ENCODE assay signal across 26 cellular contexts in the genomic region with DNA sequence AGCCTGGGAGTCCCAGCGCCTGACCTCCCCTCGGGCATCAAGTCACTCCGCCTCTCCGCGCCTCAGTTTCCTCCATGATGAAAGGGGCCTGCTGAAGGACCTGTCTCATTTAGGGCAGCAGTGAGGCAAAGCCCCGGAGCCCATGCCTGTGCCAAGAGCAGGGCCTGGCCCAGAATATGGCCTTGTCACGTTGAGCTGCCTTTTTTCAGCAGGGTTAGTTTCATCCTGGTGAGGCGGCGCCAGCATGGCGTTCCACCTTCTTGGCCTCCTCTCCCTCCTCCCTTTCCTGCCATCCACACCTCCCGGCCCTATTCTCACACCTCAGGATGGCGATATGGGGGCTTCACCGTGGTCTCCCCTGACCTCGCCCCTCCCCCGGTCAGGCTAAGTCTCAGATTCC. TPM values are rescaled to one million over a fixed set of nuclear protein-coding genes. Genes with fewer than 3 reads are reported as not detected.
A peak's percentile ranks its signal among the peaks of the same experiment; 100 is the strongest.
DNase-seq lines count a peak whose midpoint lies in the region; ATAC-seq, FAIRE-seq and TF ChIP-seq lines count a peak whose summit lies in the region.
"Had no signal": no experiment of that assay in that cellular context is flagged by ENCODE, and none has a peak within 500 bp of the region (broad histone marks: within the 10 kb centered on the region; RNA-seq: fewer than 3 reads in every experiment).

No MANE protein-coding gene starts in this region.

- POLR2A ChIA-PET in PC-9 (lab: Charles Lee; ENCODE audit: unreplicated experiment): no interaction called here

- H3K9me3 ChIP-seq in BE2C (no peaks in the 10 kb centered on the region), PC-9 (ENCODE audit: insufficient read depth, low read depth) (no peaks in the 10 kb centered on the region), keratinocyte (ENCODE audit: control insufficient read depth, low read depth, low read length) (no peaks in the 10 kb centered on the region), prostate gland (no peaks in the 10 kb centered on the region)
- H3K9me3 ChIP-seq: ascending aorta, mucosa of descending colon, tibial artery had no signal

- H3K4me1 ChIP-seq in BE2C: peaks cover 14% of the 10 kb centered on the region
- peaks cover 43% of the 10 kb centered on the region for H3K4me1 ChIP-seq in PC-9 (replicated peaks; ENCODE audit: insufficient read depth)
- peaks cover 43% of the 10 kb centered on the region for H3K4me1 ChIP-seq in keratinocyte (ENCODE audit: control insufficient read depth, extremely low read depth, insufficient read depth, low read length)
- peaks cover 49% of the 10 kb centered on the region for H3K4me1 ChIP-seq in prostate gland (replicated peaks)

- H2AFZ ChIP-seq in PC-9 (no peak overlapping the region), keratinocyte (ENCODE audit: control insufficient read depth, low read length) (no peak overlapping the region)
- H2AFZ ChIP-seq: hepatocyte had no signal

- H3K36me3 ChIP-seq in BE2C (no peaks in the 10 kb centered on the region; the same call in 1 of the 2 replicates), PC-9 (ENCODE audit: low read depth) (no peaks in the 10 kb centered on the region), keratinocyte (ENCODE audit: control insufficient read depth in 2 of 2, extremely low read depth in 1 of 2, insufficient read depth in 2 of 2, low read length in 2 of 2) (no peaks in the 10 kb centered on the region), prostate gland (no peaks in the 10 kb centered on the region)
- H3K36me3 ChIP-seq: ascending aorta had no signal

- CTCF ChIA-PET in PC-9 (lab: Charles Lee): no interaction called here

- DNase-seq in BE2C (peak; percentile 7), PC-9 (no peak), keratinocyte (ENCODE audit: low read depth, low spot score) (no peak), prostate gland (ENCODE audit: low spot score) (no peak), HuH-7.5 (ENCODE audit: low spot score) (no peak), Kasumi-1 (lab: John Stamatoyannopoulos, UW) (no peak), NCI-H1105 treated with DMSO at 0.1 percent for 48 hours (lab: John Stamatoyannopoulos, UW) (no peak)
- DNase-seq: cerebellar nuclear complex; foreskin melanocyte; immature natural killer cell; left ventricle myocardium superior; mucosa of descending colon; NCI-H1930; NCI-H2227 treated with DMSO at 0.1 percent for 48 hours; small intestine; stimulated activated naive CD4-positive, alpha-beta T cell; T-cell; tibial artery had no signal

- no peak overlapping the region for H3K9ac ChIP-seq in keratinocyte (ENCODE audit: control insufficient read depth, extremely low read depth, insufficient read depth, low read length)
- H3K9ac ChIP-seq: KMS-11 had no signal

- 71% methylated on average over 14 of the region's 15 CpGs for WGBS in prostate gland

- dilution Hi-C loops in keratinocyte (cut with MboI; ENCODE audit: extremely low pct_ligation_motif_present, low sequenced_read_pairs): no loop called here

- ATAC-seq in GM21423 (IDR thresholded peaks at IDR 0.05; ENCODE audit: unreplicated experiment): no peak
- ATAC-seq: T-cell had no signal

- peaks cover 4% of the 10 kb centered on the region for H3K9me1 ChIP-seq in keratinocyte (ENCODE audit: control insufficient read depth, extremely low read depth, insufficient read depth, low read length)

- BruUV-seq in PC-9 (replicated peaks; lab: Mats Ljungman, UMichigan): no TSS peak

- no peak for FAIRE-seq in keratinocyte (lab: Jason Lieb, UNC)
- FAIRE-seq: small intestine had no signal

- H3K4me3 ChIP-seq in BE2C (ENCODE audit: low read depth, low read length) (no peak overlapping the region), PC-9 (no peak overlapping the region), keratinocyte (ENCODE audit: control insufficient read depth in 2 of 3, extremely low read depth in 1 of 3, insufficient read depth in 2 of 3, low read depth in 1 of 3, low read length in 3 of 3) (no peak overlapping the region), prostate gland (peak overlapping the region in 1 of 2 donors; percentile 40)
- H3K4me3 ChIP-seq: ascending aorta, hepatocyte, mucosa of descending colon, tibial artery had no signal

- H3K27ac ChIP-seq in PC-9: no peak overlapping the region
- no peak overlapping the region for H3K27ac ChIP-seq in keratinocyte (ENCODE audit: control insufficient read depth, insufficient read depth, low read length)
- H3K27ac ChIP-seq in prostate gland: peak overlapping the region; percentile 66 to 74
- H3K27ac ChIP-seq: ascending aorta, hepatocyte, KMS-11, tibial artery had no signal

- H3F3A ChIP-seq in PC-9 (ENCODE audit: insufficient read depth, low read depth): peaks cover 35% of the 10 kb centered on the region; the same call in 1 of the 2 replicates

- intact Hi-C loops in PC-9 (cut with micrococcal nuclease; ENCODE audit: unreplicated experiment): no loop called here
- intact Hi-C loops in prostate gland (cut with DNase I): no loop called here

- no peaks in the 10 kb centered on the region for H3K9me2 ChIP-seq in PC-9 (ENCODE audit: insufficient read depth)

- TF ChIP-seq POLR2A in prostate gland (IDR thresholded peaks at IDR 0.05): no peak

- H4K20me1 ChIP-seq in PC-9 (ENCODE audit: insufficient read depth) (peaks cover 57% of the 10 kb centered on the region), keratinocyte (ENCODE audit: control insufficient read depth, extremely low read depth, insufficient read depth, low read length) (peaks cover 2% of the 10 kb centered on the region)

- H3K79me2 ChIP-seq in PC-9 (ENCODE audit: low read depth) (peaks cover 86% of the 10 kb centered on the region), keratinocyte (ENCODE audit: control insufficient read depth, insufficient read depth, low read length) (peaks cover 60% of the 10 kb centered on the region)

- H3K4me2 ChIP-seq in PC-9 (peak overlapping the region; percentile 74), keratinocyte (ENCODE audit: control insufficient read depth, extremely low read depth, insufficient read depth, low read depth, low read length) (peak overlapping the region; percentile 37)
- H3K4me2 ChIP-seq: KMS-11 had no signal

- no peaks in the 10 kb centered on the region for H3K27me3 ChIP-seq in BE2C
- H3K27me3 ChIP-seq in PC-9 (ENCODE audit: insufficient read depth, low read depth): no peaks in the 10 kb centered on the region
- no peaks in the 10 kb centered on the region for H3K27me3 ChIP-seq in keratinocyte (ENCODE audit: control insufficient read depth, extremely low read depth, insufficient read depth, low read length)
- H3K27me3 ChIP-seq in prostate gland (replicated peaks; ENCODE audit: insufficient read depth): no peaks in the 10 kb centered on the region
- H3K27me3 ChIP-seq: ascending aorta, hepatocyte, tibial artery had no signal

- no peak for TF ChIP-seq CTCF in BE2C (IDR thresholded peaks at IDR 0.05; ENCODE audit: low read depth, low read length)
- TF ChIP-seq CTCF in PC-9 (conservative IDR thresholded peaks at IDR 0.05): no peak
- TF ChIP-seq CTCF in keratinocyte (optimal IDR thresholded peaks at IDR 0.05 in 1 of 3, IDR thresholded peaks at IDR 0.05 in 1 of 3, conservative IDR thresholded peaks at IDR 0.05 in 1 of 3; ENCODE audit: extremely low read depth in 1 of 3, insufficient read depth in 2 of 3, low read length in 3 of 3): no peak
- no peak for TF ChIP-seq CTCF in prostate gland (IDR thresholded peaks at IDR 0.05)

RNA-seq across cellular contexts. Expression of a gene that starts 30.2 kb away (rescaled TPM):
- 113 TPM for polyA plus RNA-seq in BE2C (2012; ENCODE audit: insufficient read depth, insufficient read length, low read depth)
- 77.8 and 90.2 TPM in 2 replicates for total RNA-seq in PC-9 (2021)
- polyA plus RNA-seq in keratinocyte: 9.8 to 17.4 TPM (median 11.2 TPM) in 3 replicates
- polyA plus RNA-seq in keratinocyte (2011; ENCODE audit: low read depth): 6.2 TPM
- 11.7 and 28.7 TPM in 2 replicates for polyA plus RNA-seq in keratinocyte (2011; cell fraction: cytosol; rRNA removed)
- 13.9 and 23.4 TPM in 2 replicates for polyA plus RNA-seq in keratinocyte (2011; cell fraction: nucleus; rRNA removed)
- 16.8 and 24.1 TPM in 2 replicates for polyA plus RNA-seq in keratinocyte (2012; ENCODE audit: low replicate concordance)
- 14.1 to 49.3 TPM (median 15.5 TPM) in 3 replicates for polyA minus RNA-seq in keratinocyte
- 48.3 TPM for polyA minus RNA-seq in keratinocyte (2011; cell fraction: cytosol; rRNA and poly(A)+ RNA removed)
- polyA minus RNA-seq in keratinocyte (2011; cell fraction: nucleus; rRNA and poly(A)+ RNA removed): 15.3 and 16.8 TPM in 2 replicates
- total RNA-seq in prostate gland: 100 to 1,000 TPM; 111 to 123 TPM

RNA-seq across cellular contexts. Expression of a gene that starts 41.0 kb away (rescaled TPM):
- polyA plus RNA-seq in BE2C (2012; ENCODE audit: insufficient read depth, insufficient read length, low read depth): not detected
- total RNA-seq in PC-9 (2021): 22.7 and 23.2 TPM in 2 replicates
- polyA plus RNA-seq in keratinocyte: 2.3 to 6.0 TPM (median 2.8 TPM) in 3 replicates
- 45.2 TPM for polyA plus RNA-seq in keratinocyte (2011; ENCODE audit: low read depth)
- polyA plus RNA-seq in keratinocyte (2011; cell fraction: cytosol; rRNA removed): 3.4 and 7.5 TPM in 2 replicates
- polyA plus RNA-seq in keratinocyte (2011; cell fraction: nucleus; rRNA removed): 5.6 and 8.5 TPM in 2 replicates
- 3.4 and 134 TPM in 2 replicates for polyA plus RNA-seq in keratinocyte (2012; ENCODE audit: low replicate concordance)
- 3.1 to 9.1 TPM (median 3.8 TPM) in 3 replicates for polyA minus RNA-seq in keratinocyte
- polyA minus RNA-seq in keratinocyte (2011; cell fraction: cytosol; rRNA and poly(A)+ RNA removed): 4.6 TPM
- 3.6 and 5.6 TPM in 2 replicates for polyA minus RNA-seq in keratinocyte (2011; cell fraction: nucleus; rRNA and poly(A)+ RNA removed)
- total RNA-seq in prostate gland: 1 to 10 TPM; 1.4 to 2.7 TPM
- total RNA-seq: activated T-helper 1 cell treated with anti-CD3 and anti-CD28 coated beads, Interleukin-12 subunit alpha, Interleukin-12 subunit beta, Interleukin-2, Interleukin-4 antibody, amounts not matched to agents 30 ng/mL and 10 ng/mL and 1 ng/mL, durations not matched to agents 14 hours and 24 hours and 36 hours; ascending aorta; H7; HT-29; left ventricle myocardium superior had no signal
- polyA plus RNA-seq: CD14-positive monocyte, immature natural killer cell had no signal

RNA-seq across cellular contexts. Expression of a gene that starts 48.3 kb away (rescaled TPM):
- not detected for polyA plus RNA-seq in BE2C (2012; ENCODE audit: insufficient read depth, insufficient read length, low read depth)
- total RNA-seq in PC-9 (2021) (not detected in 2 replicates), prostate gland (100 to 1,000 TPM in 1 of 2 donors, not detected in 1; 165 TPM)
- polyA plus RNA-seq in keratinocyte: not detected in 3 replicates
- polyA plus RNA-seq in keratinocyte (2011; ENCODE audit: low read depth): not detected
- polyA plus RNA-seq in keratinocyte (2011; cell fraction: cytosol; rRNA removed): not detected in 2 replicates
- polyA plus RNA-seq in keratinocyte (2011; cell fraction: nucleus; rRNA removed): not detected in 2 replicates
- 0.61 TPM in 1 of 2 replicates, not detected in the other for polyA plus RNA-seq in keratinocyte (2012; ENCODE audit: low replicate concordance)
- not detected in 3 replicates for polyA minus RNA-seq in keratinocyte
- polyA minus RNA-seq in keratinocyte (2011; cell fraction: cytosol; rRNA and poly(A)+ RNA removed): not detected
- not detected in 2 replicates for polyA minus RNA-seq in keratinocyte (2011; cell fraction: nucleus; rRNA and poly(A)+ RNA removed)
- total RNA-seq: activated T-helper 1 cell treated with anti-CD3 and anti-CD28 coated beads, Interleukin-12 subunit alpha, Interleukin-12 subunit beta, Interleukin-2, Interleukin-4 antibody, amounts not matched to agents 30 ng/mL and 10 ng/mL and 1 ng/mL, durations not matched to agents 14 hours and 24 hours and 36 hours; ascending aorta; H7; HT-29; left ventricle myocardium superior; mucosa of descending colon had no signal
- polyA plus RNA-seq: CD14-positive monocyte, immature natural killer cell had no signal

Comparison
In these comparisons a context has a peak if more than half of its experiments do, and no peak if none do; other contexts are left out.
1. H3K27ac ChIP-seq: peak in prostate gland (2 of 2); none in PC-9 (single experiment) and keratinocyte (single experiment).